Comparison of ENCODE assay signal across 5 cellular contexts in genomic region chr16:70198666-70199065, GRCh38. TPM values are rescaled to one million over a fixed set of nuclear protein-coding genes. Genes with fewer than 3 reads are reported as not detected.
"Had no signal": no experiment of that assay in that cellular context is flagged by ENCODE, and none has a peak within 500 bp of the region (broad histone marks: within the 10 kb centered on the region; RNA-seq: fewer than 3 reads in every experiment).

No MANE protein-coding gene starts in this region.

RNA-seq across cellular contexts. Expression of gene CLEC18C, which starts 25.1 kb away (rescaled TPM):
- total RNA-seq: activated naive CD4-positive, alpha-beta T cell treated with anti-CD3 and anti-CD28 coated beads, Interleukin-2, amount 50 U/mL, for 72 hours; ascending aorta; bronchial epithelial cell; pulmonary artery endothelial cell; sigmoid colon had no signal
